In the genomic region with DNA sequence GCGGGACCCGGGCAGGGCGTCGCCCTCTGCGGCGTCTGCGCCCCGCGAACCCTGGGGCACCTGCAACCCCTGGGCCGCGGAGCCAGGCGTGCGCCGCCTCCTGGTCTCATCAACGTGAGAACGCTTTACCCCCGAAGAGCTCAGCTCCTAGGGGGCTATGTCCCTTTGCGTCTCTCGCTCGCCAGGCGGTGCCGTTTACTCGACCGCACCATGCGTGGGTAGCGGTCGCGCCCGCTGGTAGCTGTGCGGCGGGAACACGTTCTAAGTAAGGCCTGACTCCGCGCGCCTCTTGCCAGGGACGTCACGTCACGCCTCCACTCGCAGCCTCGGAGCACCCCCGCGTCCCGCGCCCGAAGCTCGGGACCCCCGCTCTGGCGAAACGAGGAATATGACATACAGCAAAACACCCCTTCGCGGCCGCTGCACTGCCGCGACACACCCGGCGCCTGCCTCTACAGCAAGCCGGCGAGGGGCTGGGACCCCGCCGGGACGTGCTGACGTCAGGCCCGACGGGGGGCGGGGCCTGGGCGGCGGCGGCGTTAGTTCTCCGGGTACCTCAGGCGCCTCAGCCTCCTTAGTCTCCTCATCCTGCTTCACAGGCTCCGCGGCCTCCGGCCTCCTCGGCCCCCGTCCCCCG, we compare ENCODE assay signal across 1 cellular context.
TF ChIP-seq lines count a peak whose summit lies in the region.

A gene with protein sequence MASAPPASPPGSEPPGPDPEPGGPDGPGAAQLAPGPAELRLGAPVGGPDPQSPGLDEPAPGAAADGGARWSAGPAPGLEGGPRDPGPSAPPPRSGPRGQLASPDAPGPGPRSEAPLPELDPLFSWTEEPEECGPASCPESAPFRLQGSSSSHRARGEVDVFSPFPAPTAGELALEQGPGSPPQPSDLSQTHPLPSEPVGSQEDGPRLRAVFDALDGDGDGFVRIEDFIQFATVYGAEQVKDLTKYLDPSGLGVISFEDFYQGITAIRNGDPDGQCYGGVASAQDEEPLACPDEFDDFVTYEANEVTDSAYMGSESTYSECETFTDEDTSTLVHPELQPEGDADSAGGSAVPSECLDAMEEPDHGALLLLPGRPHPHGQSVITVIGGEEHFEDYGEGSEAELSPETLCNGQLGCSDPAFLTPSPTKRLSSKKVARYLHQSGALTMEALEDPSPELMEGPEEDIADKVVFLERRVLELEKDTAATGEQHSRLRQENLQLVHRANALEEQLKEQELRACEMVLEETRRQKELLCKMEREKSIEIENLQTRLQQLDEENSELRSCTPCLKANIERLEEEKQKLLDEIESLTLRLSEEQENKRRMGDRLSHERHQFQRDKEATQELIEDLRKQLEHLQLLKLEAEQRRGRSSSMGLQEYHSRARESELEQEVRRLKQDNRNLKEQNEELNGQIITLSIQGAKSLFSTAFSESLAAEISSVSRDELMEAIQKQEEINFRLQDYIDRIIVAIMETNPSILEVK (plus strand): TSS at position 568 of the 637 bp plus-strand sequence. CDS start 358 bp downstream, outside the sequence.

TF ChIP-seq in HepG2, 621 proteins besides CTCF, POLR2A, EP300 and RAD21 (continued from another document and continues in another):
- TF ChIP-seq MXI1 (IDR thresholded peaks at IDR 0.05; ENCODE audit: borderline replicate concordance, low read depth, low read length) = no peak; the same call in 2 of the 3 replicates
- TF ChIP-seq HNRNPLL (IDR thresholded peaks at IDR 0.05; ENCODE audit: low read depth, low read length, poor library complexity, severe bottlenecking) = peak; percentile 83
- TF ChIP-seq, protein P1, sequence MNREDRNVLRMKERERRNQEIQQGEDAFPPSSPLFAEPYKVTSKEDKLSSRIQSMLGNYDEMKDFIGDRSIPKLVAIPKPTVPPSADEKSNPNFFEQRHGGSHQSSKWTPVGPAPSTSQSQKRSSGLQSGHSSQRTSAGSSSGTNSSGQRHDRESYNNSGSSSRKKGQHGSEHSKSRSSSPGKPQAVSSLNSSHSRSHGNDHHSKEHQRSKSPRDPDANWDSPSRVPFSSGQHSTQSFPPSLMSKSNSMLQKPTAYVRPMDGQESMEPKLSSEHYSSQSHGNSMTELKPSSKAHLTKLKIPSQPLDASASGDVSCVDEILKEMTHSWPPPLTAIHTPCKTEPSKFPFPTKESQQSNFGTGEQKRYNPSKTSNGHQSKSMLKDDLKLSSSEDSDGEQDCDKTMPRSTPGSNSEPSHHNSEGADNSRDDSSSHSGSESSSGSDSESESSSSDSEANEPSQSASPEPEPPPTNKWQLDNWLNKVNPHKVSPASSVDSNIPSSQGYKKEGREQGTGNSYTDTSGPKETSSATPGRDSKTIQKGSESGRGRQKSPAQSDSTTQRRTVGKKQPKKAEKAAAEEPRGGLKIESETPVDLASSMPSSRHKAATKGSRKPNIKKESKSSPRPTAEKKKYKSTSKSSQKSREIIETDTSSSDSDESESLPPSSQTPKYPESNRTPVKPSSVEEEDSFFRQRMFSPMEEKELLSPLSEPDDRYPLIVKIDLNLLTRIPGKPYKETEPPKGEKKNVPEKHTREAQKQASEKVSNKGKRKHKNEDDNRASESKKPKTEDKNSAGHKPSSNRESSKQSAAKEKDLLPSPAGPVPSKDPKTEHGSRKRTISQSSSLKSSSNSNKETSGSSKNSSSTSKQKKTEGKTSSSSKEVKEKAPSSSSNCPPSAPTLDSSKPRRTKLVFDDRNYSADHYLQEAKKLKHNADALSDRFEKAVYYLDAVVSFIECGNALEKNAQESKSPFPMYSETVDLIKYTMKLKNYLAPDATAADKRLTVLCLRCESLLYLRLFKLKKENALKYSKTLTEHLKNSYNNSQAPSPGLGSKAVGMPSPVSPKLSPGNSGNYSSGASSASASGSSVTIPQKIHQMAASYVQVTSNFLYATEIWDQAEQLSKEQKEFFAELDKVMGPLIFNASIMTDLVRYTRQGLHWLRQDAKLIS (CRISPR knock-in tag; IDR thresholded peaks at IDR 0.05) = no peak
- TF ChIP-seq, protein P2, sequence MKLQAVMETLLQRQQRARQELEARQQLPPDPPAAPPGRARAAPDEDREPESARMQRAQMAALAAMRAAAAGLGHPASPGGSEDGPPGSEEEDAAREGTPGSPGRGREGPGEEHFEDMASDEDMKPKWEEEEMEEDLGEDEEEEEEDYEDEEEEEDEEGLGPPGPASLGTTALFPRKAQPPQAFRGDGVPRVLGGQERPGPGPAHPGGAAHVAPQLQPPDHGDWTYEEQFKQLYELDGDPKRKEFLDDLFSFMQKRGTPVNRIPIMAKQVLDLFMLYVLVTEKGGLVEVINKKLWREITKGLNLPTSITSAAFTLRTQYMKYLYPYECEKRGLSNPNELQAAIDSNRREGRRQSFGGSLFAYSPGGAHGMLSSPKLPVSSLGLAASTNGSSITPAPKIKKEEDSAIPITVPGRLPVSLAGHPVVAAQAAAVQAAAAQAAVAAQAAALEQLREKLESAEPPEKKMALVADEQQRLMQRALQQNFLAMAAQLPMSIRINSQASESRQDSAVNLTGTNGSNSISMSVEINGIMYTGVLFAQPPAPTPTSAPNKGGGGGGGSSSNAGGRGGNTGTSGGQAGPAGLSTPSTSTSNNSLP (IDR thresholded peaks at IDR 0.05; ENCODE audit: low read depth, low read length) = no peak
- peak; percentile 63; the same call in 1 of the 2 replicates for TF ChIP-seq ZMYM2 (CRISPR knock-in tag; IDR thresholded peaks at IDR 0.05)
- TF ChIP-seq MTA3 (CRISPR knock-in tag; IDR thresholded peaks at IDR 0.05) = no peak
- peak; percentile 71 for TF ChIP-seq SALL1 (CRISPR knock-in tag; IDR thresholded peaks at IDR 0.05)
- TF ChIP-seq, protein P3, sequence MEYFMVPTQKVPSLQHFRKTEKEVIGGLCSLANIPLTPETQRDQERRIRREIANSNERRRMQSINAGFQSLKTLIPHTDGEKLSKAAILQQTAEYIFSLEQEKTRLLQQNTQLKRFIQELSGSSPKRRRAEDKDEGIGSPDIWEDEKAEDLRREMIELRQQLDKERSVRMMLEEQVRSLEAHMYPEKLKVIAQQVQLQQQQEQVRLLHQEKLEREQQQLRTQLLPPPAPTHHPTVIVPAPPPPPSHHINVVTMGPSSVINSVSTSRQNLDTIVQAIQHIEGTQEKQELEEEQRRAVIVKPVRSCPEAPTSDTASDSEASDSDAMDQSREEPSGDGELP (IDR thresholded peaks at IDR 0.05; ENCODE audit: borderline replicate concordance, low read depth) = no peak
- TF ChIP-seq MEIS1 (CRISPR knock-in tag; IDR thresholded peaks at IDR 0.05; ENCODE audit: borderline replicate concordance) = peak; percentile 40; the same call in 1 of the 2 replicates
- TF ChIP-seq ZFYVE20 (CRISPR knock-in tag; IDR thresholded peaks at IDR 0.05; ENCODE audit: borderline replicate concordance, low read depth) = no peak
- no peak for TF ChIP-seq KDM5A (IDR thresholded peaks at IDR 0.05; ENCODE audit: borderline replicate concordance, low read length)
- TF ChIP-seq ZNF777 (CRISPR knock-in tag; IDR thresholded peaks at IDR 0.05) = peak; percentile 84
- TF ChIP-seq TARDBP (CRISPR knock-in tag; IDR thresholded peaks at IDR 0.05) = no peak; the same call in 1 of the 2 replicates
- TF ChIP-seq ZNF484 (CRISPR knock-in tag; IDR thresholded peaks at IDR 0.05; ENCODE audit: borderline replicate concordance, low read depth) = no peak
- TF ChIP-seq NCOR1 (IDR thresholded peaks at IDR 0.05; ENCODE audit: borderline replicate concordance, low read length) = no peak
- TF ChIP-seq KDM4B (CRISPR knock-in tag; IDR thresholded peaks at IDR 0.05) = 0 out of 2 replicates have a peak, but pooled peaks have one; percentile 19
- peak; percentile 48 for TF ChIP-seq KDM2A (CRISPR knock-in tag; IDR thresholded peaks at IDR 0.05; ENCODE audit: borderline replicate concordance, low read depth)
- TF ChIP-seq ZBTB38 (CRISPR knock-in tag; IDR thresholded peaks at IDR 0.05) = peak; percentile 78
- TF ChIP-seq ZNF451 (CRISPR knock-in tag; IDR thresholded peaks at IDR 0.05) = no peak; the same call in 1 of the 2 replicates
- no peak for TF ChIP-seq ZNF644 (CRISPR knock-in tag; IDR thresholded peaks at IDR 0.05; ENCODE audit: low read depth)
- no peak for TF ChIP-seq ONECUT2 (CRISPR knock-in tag; IDR thresholded peaks at IDR 0.05)
- TF ChIP-seq, protein P4, sequence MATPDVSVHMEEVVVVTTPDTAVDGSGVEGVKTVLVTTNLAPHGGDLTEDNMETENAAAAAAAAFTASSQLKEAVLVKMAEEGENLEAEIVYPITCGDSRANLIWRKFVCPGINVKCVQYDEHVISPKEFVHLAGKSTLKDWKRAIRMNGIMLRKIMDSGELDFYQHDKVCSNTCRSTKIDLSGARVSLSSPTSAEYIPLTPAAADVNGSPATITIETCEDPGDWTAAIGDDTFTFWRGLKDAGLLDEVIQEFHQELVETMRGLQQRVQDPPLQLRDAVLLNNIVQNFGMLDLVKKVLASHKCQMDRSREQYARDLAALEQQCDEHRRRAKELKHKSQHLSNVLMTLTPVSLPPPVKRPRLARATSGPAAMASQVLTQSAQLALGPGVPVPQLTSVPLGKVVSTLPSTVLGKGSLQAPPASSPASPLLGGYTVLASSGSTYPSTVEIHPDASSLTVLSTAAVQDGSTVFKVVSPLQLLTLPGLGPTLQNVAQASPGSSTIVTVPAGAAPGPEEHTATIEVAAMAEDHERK (CRISPR knock-in tag; IDR thresholded peaks at IDR 0.05; ENCODE audit: low read depth) = peak; percentile 71
- TF ChIP-seq SIX4 (CRISPR knock-in tag; IDR thresholded peaks at IDR 0.05) = no peak
- no peak for TF ChIP-seq ZNF292 (CRISPR knock-in tag; IDR thresholded peaks at IDR 0.05; ENCODE audit: borderline replicate concordance, low read depth)
- TF ChIP-seq, protein P5, sequence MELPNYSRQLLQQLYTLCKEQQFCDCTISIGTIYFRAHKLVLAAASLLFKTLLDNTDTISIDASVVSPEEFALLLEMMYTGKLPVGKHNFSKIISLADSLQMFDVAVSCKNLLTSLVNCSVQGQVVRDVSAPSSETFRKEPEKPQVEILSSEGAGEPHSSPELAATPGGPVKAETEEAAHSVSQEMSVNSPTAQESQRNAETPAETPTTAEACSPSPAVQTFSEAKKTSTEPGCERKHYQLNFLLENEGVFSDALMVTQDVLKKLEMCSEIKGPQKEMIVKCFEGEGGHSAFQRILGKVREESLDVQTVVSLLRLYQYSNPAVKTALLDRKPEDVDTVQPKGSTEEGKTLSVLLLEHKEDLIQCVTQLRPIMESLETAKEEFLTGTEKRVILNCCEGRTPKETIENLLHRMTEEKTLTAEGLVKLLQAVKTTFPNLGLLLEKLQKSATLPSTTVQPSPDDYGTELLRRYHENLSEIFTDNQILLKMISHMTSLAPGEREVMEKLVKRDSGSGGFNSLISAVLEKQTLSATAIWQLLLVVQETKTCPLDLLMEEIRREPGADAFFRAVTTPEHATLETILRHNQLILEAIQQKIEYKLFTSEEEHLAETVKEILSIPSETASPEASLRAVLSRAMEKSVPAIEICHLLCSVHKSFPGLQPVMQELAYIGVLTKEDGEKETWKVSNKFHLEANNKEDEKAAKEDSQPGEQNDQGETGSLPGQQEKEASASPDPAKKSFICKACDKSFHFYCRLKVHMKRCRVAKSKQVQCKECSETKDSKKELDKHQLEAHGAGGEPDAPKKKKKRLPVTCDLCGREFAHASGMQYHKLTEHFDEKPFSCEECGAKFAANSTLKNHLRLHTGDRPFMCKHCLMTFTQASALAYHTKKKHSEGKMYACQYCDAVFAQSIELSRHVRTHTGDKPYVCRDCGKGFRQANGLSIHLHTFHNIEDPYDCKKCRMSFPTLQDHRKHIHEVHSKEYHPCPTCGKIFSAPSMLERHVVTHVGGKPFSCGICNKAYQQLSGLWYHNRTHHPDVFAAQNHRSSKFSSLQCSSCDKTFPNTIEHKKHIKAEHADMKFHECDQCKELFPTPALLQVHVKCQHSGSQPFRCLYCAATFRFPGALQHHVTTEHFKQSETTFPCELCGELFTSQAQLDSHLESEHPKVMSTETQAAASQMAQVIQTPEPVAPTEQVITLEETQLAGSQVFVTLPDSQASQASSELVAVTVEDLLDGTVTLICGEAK (IDR thresholded peaks at IDR 0.05) = no peak
- TF ChIP-seq, protein P5 (CRISPR knock-in tag; IDR thresholded peaks at IDR 0.05) = no peak; the same call in 1 of the 2 replicates
- TF ChIP-seq KLF6 (CRISPR knock-in tag; IDR thresholded peaks at IDR 0.05) = no peak
- TF ChIP-seq, protein P6, sequence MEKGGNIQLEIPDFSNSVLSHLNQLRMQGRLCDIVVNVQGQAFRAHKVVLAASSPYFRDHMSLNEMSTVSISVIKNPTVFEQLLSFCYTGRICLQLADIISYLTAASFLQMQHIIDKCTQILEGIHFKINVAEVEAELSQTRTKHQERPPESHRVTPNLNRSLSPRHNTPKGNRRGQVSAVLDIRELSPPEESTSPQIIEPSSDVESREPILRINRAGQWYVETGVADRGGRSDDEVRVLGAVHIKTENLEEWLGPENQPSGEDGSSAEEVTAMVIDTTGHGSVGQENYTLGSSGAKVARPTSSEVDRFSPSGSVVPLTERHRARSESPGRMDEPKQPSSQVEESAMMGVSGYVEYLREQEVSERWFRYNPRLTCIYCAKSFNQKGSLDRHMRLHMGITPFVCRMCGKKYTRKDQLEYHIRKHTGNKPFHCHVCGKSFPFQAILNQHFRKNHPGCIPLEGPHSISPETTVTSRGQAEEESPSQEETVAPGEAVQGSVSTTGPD (CRISPR knock-in tag; IDR thresholded peaks at IDR 0.05) = no peak
